Comparison of ENCODE assay signal across 25 cellular contexts in genomic region chr3:195752538-195753331, GRCh38. TPM values are rescaled to one million over a fixed set of nuclear protein-coding genes. Genes with fewer than 3 reads are reported as not detected.
DNase-seq lines count a peak whose midpoint lies in the region; ATAC-seq and TF ChIP-seq lines count a peak whose summit lies in the region.
"Had no signal": no experiment of that assay in that cellular context is flagged by ENCODE, and none has a peak within 500 bp of the region (broad histone marks: within the 10 kb centered on the region; RNA-seq: fewer than 3 reads in every experiment).

No MANE protein-coding gene starts in this region.

- H3K9ac ChIP-seq in BLaER1 treated with 17β-estradiol and CSF1 and Interleukin-3, amounts not matched to agents 10 nM and 100 nM = no peak overlapping the region

- no peaks in the 10 kb centered on the region for H3K9me3 ChIP-seq in BLaER1 treated with 17β-estradiol and CSF1 and Interleukin-3, amounts not matched to agents 10 nM and 100 nM (replicated peaks in 1 of 11)
- H3K9me3 ChIP-seq in Panc1 (ENCODE audit: control insufficient read depth, insufficient read depth, low read depth, low read length) (no peaks in the 10 kb centered on the region), osteoblast (ENCODE audit: low read depth, low read length) (no peaks in the 10 kb centered on the region)
- H3K9me3 ChIP-seq: Peyer's patch, right lobe of liver, SJCRH30 had no signal

- ATAC-seq in Panc1 = peak; percentile 37; the same call in 1 of the 2 replicates
- no peak for ATAC-seq in HG02884 (IDR thresholded peaks at IDR 0.05; ENCODE audit: unreplicated experiment)
- ATAC-seq: left lobe of liver; right lobe of liver; stimulated activated naive CD8-positive, alpha-beta T cell treated with anti-CD3 and anti-CD28 coated beads, Interleukin-15, Interleukin-2, amounts not matched to agents 100 U/mL and 50 U/mL, for 24 hours had no signal

- H3K4me2 ChIP-seq in BLaER1 treated with 17β-estradiol and CSF1 and Interleukin-3, amounts not matched to agents 10 nM and 100 nM = peak overlapping the region in 9 of 11 experiments; percentile 12 to 67 (median 44); a peak in 14 of 22 replicates
- H3K4me2 ChIP-seq in osteoblast (ENCODE audit: insufficient read depth, low read length) = no peak overlapping the region

- POLR2A ChIA-PET in Panc1 (lab: Charles Lee) = no interaction called here

- H3K27ac ChIP-seq in BLaER1 treated with 17β-estradiol and CSF1 and Interleukin-3, amounts not matched to agents 10 nM and 100 nM = no peak overlapping the region
- H3K27ac ChIP-seq in Panc1 (ENCODE audit: low read length) (no peak overlapping the region), osteoblast (ENCODE audit: low read depth, low read length) (no peak overlapping the region)
- H3K27ac ChIP-seq: Peyer's patch, right lobe of liver, SJCRH30 had no signal

- CTCF ChIA-PET in Panc1 (lab: Charles Lee) = no interaction called here

- in situ Hi-C loops in Panc1 (cut with HindIII; ENCODE audit: low pct_unique_long_range_greater_than_20kb, low sequenced_read_pairs) = no loop called here

- peaks cover 0 to 9% (median 0%) of the 10 kb centered on the region in 11 experiments; a peak in 3 of 22 replicates for H4K20me1 ChIP-seq in BLaER1 treated with 17β-estradiol and CSF1 and Interleukin-3, amounts not matched to agents 10 nM and 100 nM
- H4K20me1 ChIP-seq in osteoblast (ENCODE audit: insufficient read depth, low read length) = no peaks in the 10 kb centered on the region

- H2AFZ ChIP-seq in osteoblast (ENCODE audit: low read length) = no peak overlapping the region

- H3K4me3 ChIP-seq in BLaER1 treated with 17β-estradiol and CSF1 and Interleukin-3, amounts not matched to agents 10 nM and 100 nM = no peak overlapping the region
- H3K4me3 ChIP-seq in Panc1 (ENCODE audit: low read depth in 2 of 2, low read length in 2 of 2) = no peak overlapping the region
- no peak overlapping the region for H3K4me3 ChIP-seq in osteoblast (ENCODE audit: insufficient read depth, low read length)
- H3K4me3 ChIP-seq: Peyer's patch, right lobe of liver, SJCRH30 had no signal

- H3K27me3 ChIP-seq in BLaER1 treated with 17β-estradiol and CSF1 and Interleukin-3, amounts not matched to agents 10 nM and 100 nM = 0 out of 22 replicates have a peak, but pooled peaks cover 0 to under 1% (median 0%) of the 10 kb centered on the region in 11 experiments
- H3K27me3 ChIP-seq in Panc1 (ENCODE audit: control insufficient read depth, insufficient read depth, low read length) (0 out of 2 replicates have a peak, but pooled peaks cover 2% of the 10 kb centered on the region), osteoblast (ENCODE audit: insufficient read depth, low read length) (peaks cover 17% of the 10 kb centered on the region)
- H3K27me3 ChIP-seq: Peyer's patch, right lobe of liver, SJCRH30 had no signal

- H3K79me2 ChIP-seq in osteoblast (ENCODE audit: insufficient read depth, low read length) = no peaks in the 10 kb centered on the region

- peak; percentile 1 for DNase-seq in Daoy (ENCODE audit: low read depth)
- no peak for DNase-seq in Panc1 (ENCODE audit: low read depth, low spot score)
- DNase-seq in osteoblast (ENCODE audit: insufficient read length, low spot score, missing footprints) = peak; percentile 77
- DNase-seq in OCI-M1 (lab: John Stamatoyannopoulos, UW) = no peak
- DNase-seq in epidermal melanocyte (ENCODE audit: insufficient read length, low spot score) = no peak
- DNase-seq: activated CD4-positive, CD25-positive, alpha-beta regulatory T cell treated with anti-CD3 and anti-CD28 coated beads, Interleukin-2, amount 50 U/mL, for 72 hours; activated gamma-delta T cell treated with Interleukin-2 at 50 U/mL for 16 hours; activated T-cell treated with anti-CD3 and anti-CD28 coated beads, Interleukin-2, amount 50 U/mL, for 24 hours; CD4-positive, alpha-beta memory T cell; DMS53; GF-D8; HFFc6; NCI-H2029; NCI-H345; nephron progenitor cell; SJCRH30; stimulated activated CD4-positive, alpha-beta T cell treated with anti-CD3 and anti-CD28 coated beads, Interleukin-4, amount 100 ng/mL, for 4 hours; stimulated activated naive CD8-positive, alpha-beta T cell treated with anti-CD3 and anti-CD28 coated beads, Interleukin-15, Interleukin-2, amounts not matched to agents 100 U/mL and 50 U/mL, for 24 hours had no signal

- no TSS peak for BruUV-seq in Panc1 (replicated peaks; lab: Mats Ljungman, UMichigan)

- peaks cover 13 to 42% (median 37%) of the 10 kb centered on the region in 10 experiments; a peak in 18 of 20 replicates for H3K4me1 ChIP-seq in BLaER1 treated with 17β-estradiol and CSF1 and Interleukin-3, amounts not matched to agents 10 nM and 100 nM
- H3K4me1 ChIP-seq in Panc1 (ENCODE audit: control insufficient read depth, insufficient read depth, low read length) (no peaks in the 10 kb centered on the region), osteoblast (ENCODE audit: insufficient read depth, low read length) (no peaks in the 10 kb centered on the region)
- H3K4me1 ChIP-seq: right lobe of liver, SJCRH30 had no signal

- intact Hi-C loops in Panc1 (cut with micrococcal nuclease; ENCODE audit: unreplicated experiment) = no loop called here

- H3K36me3 ChIP-seq in BLaER1 treated with 17β-estradiol and CSF1 and Interleukin-3, amounts not matched to agents 10 nM and 100 nM = no peaks in the 10 kb centered on the region
- H3K36me3 ChIP-seq in Panc1 (ENCODE audit: control insufficient read depth, insufficient read depth, low read length) (no peaks in the 10 kb centered on the region), osteoblast (ENCODE audit: insufficient read depth, low read length) (no peaks in the 10 kb centered on the region)
- H3K36me3 ChIP-seq: Peyer's patch, right lobe of liver, SJCRH30 had no signal

- TF ChIP-seq CTCF in Panc1 (IDR thresholded peaks at IDR 0.05) (no peak), osteoblast (IDR thresholded peaks at IDR 0.05; ENCODE audit: extremely low read depth, low read depth, low read length) (no peak)

RNA-seq across cellular contexts. Expression of gene MUC20, which starts 32.0 kb away (rescaled TPM):
- total RNA-seq in Daoy (2014; rRNA removed; shearing (Covaris generic)) = not detected in 2 replicates
- total RNA-seq in Panc1 (2021; ENCODE audit: unreplicated experiment) (not detected), osteoblast (0.36 and 1.2 TPM in 2 replicates)
- polyA plus RNA-seq in Panc1 (2012; ENCODE audit: insufficient read length) = not detected
- total RNA-seq: LHCN-M2, SJCRH30 had no signal

RNA-seq across cellular contexts. Expression of gene MUC4, which starts 59.0 kb away (rescaled TPM):
- not detected in 2 replicates for total RNA-seq in Daoy (2014; rRNA removed; shearing (Covaris generic))
- 0.03 TPM for total RNA-seq in Panc1 (2021; ENCODE audit: unreplicated experiment)
- polyA plus RNA-seq in Panc1 (2012; ENCODE audit: insufficient read length) = not detected
- not detected in 2 replicates for total RNA-seq in osteoblast
- total RNA-seq: CD4-positive, alpha-beta memory T cell; chondrocyte; HFFc6; LHCN-M2 had no signal
- polyA plus RNA-seq: CD4-positive, alpha-beta memory T cell had no signal

Comparison
In these comparisons a context has a peak if more than half of its experiments do, and no peak if none do; other contexts are left out.
1. DNase-seq: peak in Daoy (single experiment) and osteoblast (single experiment); none in Panc1 (single experiment), OCI-M1 (single experiment) and epidermal melanocyte (single experiment).